ENCODE assay signal across 21 cellular contexts in the genomic region with DNA sequence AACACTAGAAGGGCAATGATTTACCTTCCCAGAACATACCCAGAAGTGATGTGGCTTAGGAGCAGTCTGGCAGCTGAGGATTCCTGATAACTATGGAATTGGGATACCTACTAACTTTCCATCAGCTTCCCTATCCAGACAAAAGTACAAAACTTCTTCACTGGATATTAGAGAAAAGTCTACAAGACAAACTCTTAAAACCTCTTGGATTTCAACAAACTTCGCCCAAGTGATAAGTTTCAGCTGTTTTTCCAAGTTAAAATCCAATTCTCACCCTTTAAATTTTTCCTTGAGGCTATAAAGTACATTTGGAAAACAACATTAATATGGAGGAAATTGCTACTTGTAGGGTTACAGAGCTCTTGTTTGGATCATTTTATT. TPM values are rescaled to one million over a fixed set of nuclear protein-coding genes. Genes with fewer than 3 reads are reported as not detected.
DNase-seq lines count a peak whose midpoint lies in the region; ATAC-seq and TF ChIP-seq lines count a peak whose summit lies in the region.
"Had no signal": no experiment of that assay in that cellular context is flagged by ENCODE, and none has a peak within 500 bp of the region (broad histone marks: within the 10 kb centered on the region; RNA-seq: fewer than 3 reads in every experiment).

No MANE protein-coding gene starts in this region.

- no peaks in the 10 kb centered on the region for H3K27me3 ChIP-seq in HCT116 (ENCODE audit: insufficient read depth, low read length)
- H3K27me3 ChIP-seq in breast epithelium: no peaks in the 10 kb centered on the region
- no peaks in the 10 kb centered on the region for H3K27me3 ChIP-seq in left ventricle myocardium inferior (ENCODE audit: low read depth)
- no peaks in the 10 kb centered on the region for H3K27me3 ChIP-seq in skeletal muscle satellite cell (ENCODE audit: control insufficient read depth, insufficient read depth, low read length)
- H3K27me3 ChIP-seq: ascending aorta, colonic mucosa, neutrophil, right lobe of liver had no signal

- H3K27ac ChIP-seq in HCT116 (ENCODE audit: low read depth, low read length) (no peak overlapping the region), breast epithelium (peak overlapping the region; percentile 12 to 64), left ventricle myocardium inferior (replicated peaks) (peak overlapping the region; percentile 78)
- H3K27ac ChIP-seq: ascending aorta, neutrophil, right lobe of liver had no signal

- no TSS peak for BruUV-seq in HCT116 (replicated peaks; lab: Mats Ljungman, UMichigan)

- no peaks in the 10 kb centered on the region for H3K36me3 ChIP-seq in HCT116 (ENCODE audit: control insufficient read depth in 1 of 2, insufficient read depth in 2 of 2, low read length in 2 of 2)
- H3K36me3 ChIP-seq in breast epithelium: no peaks in the 10 kb centered on the region
- no peaks in the 10 kb centered on the region for H3K36me3 ChIP-seq in left ventricle myocardium inferior
- H3K36me3 ChIP-seq in skeletal muscle satellite cell (ENCODE audit: insufficient read depth, low read length): no peaks in the 10 kb centered on the region
- H3K36me3 ChIP-seq: ascending aorta, colonic mucosa, neutrophil, right lobe of liver had no signal

- no peak overlapping the region for H3K9ac ChIP-seq in HCT116 (ENCODE audit: low read length)
- H3K9ac ChIP-seq in skeletal muscle satellite cell (ENCODE audit: low read depth, low read length): peak overlapping the region; percentile 78

- no peaks in the 10 kb centered on the region for H4K20me1 ChIP-seq in HCT116 (ENCODE audit: insufficient read depth)

- POLR2A ChIA-PET in HCT116 (lab: Charles Lee): no interaction called here

- no peak overlapping the region for H3K4me3 ChIP-seq in HCT116 (replicated peaks in 1 of 2; ENCODE audit: low read depth in 1 of 2, low read length in 2 of 2)
- no peak overlapping the region for H3K4me3 ChIP-seq in breast epithelium
- H3K4me3 ChIP-seq in left ventricle myocardium inferior: no peak overlapping the region
- no peak overlapping the region for H3K4me3 ChIP-seq in skeletal muscle satellite cell (ENCODE audit: low read length)
- H3K4me3 ChIP-seq: ascending aorta, colonic mucosa, mucosa of descending colon, right lobe of liver had no signal

- TF ChIP-seq POLR2A in HCT116 (IDR thresholded peaks at IDR 0.05; ENCODE audit: borderline replicate concordance, extremely low read depth, insufficient read depth, insufficient read length) (no peak), breast epithelium (IDR thresholded peaks at IDR 0.05) (no peak)

- H3K4me2 ChIP-seq in HCT116 (ENCODE audit: low read length) (no peak overlapping the region), skeletal muscle satellite cell (ENCODE audit: low read length) (peak overlapping the region; percentile 62)

- TF ChIP-seq RAD21 in HCT116 (IDR thresholded peaks at IDR 0.05; ENCODE audit: low read depth): no peak

- H3K79me2 ChIP-seq in HCT116 (ENCODE audit: insufficient read depth, low read length): no peaks in the 10 kb centered on the region

- intact Hi-C loops in HCT116 (cut with micrococcal nuclease) (no loop called here), breast epithelium (cut with DNase I; ENCODE audit: low total_unique reads) (no loop called here), left ventricle myocardium inferior (cut with micrococcal nuclease) (no loop called here)

- no peak for TF ChIP-seq CTCF in HCT116 (IDR thresholded peaks at IDR 0.05 in 2 of 3, conservative IDR thresholded peaks at IDR 0.05 in 1 of 3; ENCODE audit: borderline replicate concordance in 1 of 3, insufficient read depth in 1 of 3, low read depth in 2 of 3, low read length in 2 of 3)
- TF ChIP-seq CTCF in breast epithelium (IDR thresholded peaks at IDR 0.05): no peak
- no peak for TF ChIP-seq CTCF in left ventricle myocardium inferior (IDR thresholded peaks at IDR 0.05; ENCODE audit: borderline replicate concordance)

- DNase-seq in HCT116 (ENCODE audit: low read depth, low spot score) (no peak), breast epithelium (ENCODE audit: low spot score in 2 of 2) (no peak), left ventricle myocardium inferior (no peak), activated gamma-delta T cell (lab: John Stamatoyannopoulos, UW) (no peak), H4 (ENCODE audit: low spot score) (no peak), NCI-H226 (no peak), NCI-H2171 treated with DMSO at 0.1 percent for 48 hours (lab: John Stamatoyannopoulos, UW) (no peak)
- DNase-seq: activated CD4-positive, alpha-beta T cell treated with anti-CD3 and anti-CD28 coated beads for 4 hours; activated naive CD4-positive, alpha-beta T cell; Caco-2; colonic mucosa; hypothalamus; mucosa of descending colon; NCI-H187; right lobe of liver; substantia nigra had no signal

- peak overlapping the region; percentile 9 for H2AFZ ChIP-seq in HCT116 (ENCODE audit: low read depth, low read length, poor library complexity, severe bottlenecking)

- ATAC-seq in HCT116: no peak
- ATAC-seq: mucosa of descending colon had no signal

- H3K4me1 ChIP-seq in HCT116 (ENCODE audit: control insufficient read depth in 1 of 2, insufficient read depth in 2 of 2, low read length in 2 of 2): no peaks in the 10 kb centered on the region
- no peaks in the 10 kb centered on the region for H3K4me1 ChIP-seq in breast epithelium
- peaks cover 8% of the 10 kb centered on the region for H3K4me1 ChIP-seq in left ventricle myocardium inferior
- H3K4me1 ChIP-seq in skeletal muscle satellite cell (ENCODE audit: control insufficient read depth, insufficient read depth, low read length): peaks cover 43% of the 10 kb centered on the region
- H3K4me1 ChIP-seq: ascending aorta, Caco-2, colonic mucosa, right lobe of liver had no signal

- H3K9me3 ChIP-seq in HCT116 (ENCODE audit: control insufficient read depth in 1 of 2, insufficient read depth in 1 of 2, low read depth in 1 of 2, low read length in 2 of 2): no peaks in the 10 kb centered on the region
- no peaks in the 10 kb centered on the region for H3K9me3 ChIP-seq in breast epithelium
- H3K9me3 ChIP-seq in left ventricle myocardium inferior (replicated peaks): peaks cover 5% of the 10 kb centered on the region
- H3K9me3 ChIP-seq in skeletal muscle satellite cell (replicated peaks; ENCODE audit: low read length): no peaks in the 10 kb centered on the region
- H3K9me3 ChIP-seq: ascending aorta, Caco-2, colonic mucosa, mucosa of descending colon, neutrophil, right lobe of liver had no signal

- CTCF ChIA-PET in HCT116 (lab: Charles Lee): no interaction called here

- RAD21 ChIA-PET in HCT116 (lab: Charles Lee; ENCODE audit: low non-redundant PET in 1 of 2, low total read pairs in 2 of 2, uncharacterized antibody in 2 of 2, unreplicated experiment in 2 of 2): no interaction called here

- no peaks in the 10 kb centered on the region for H3K9me2 ChIP-seq in HCT116 (ENCODE audit: insufficient read depth)

TF ChIP-seq in HCT116, 20 proteins besides CTCF, POLR2A, EP300 and RAD21 (continues in another document):
- TF ChIP-seq TCF7L2 (IDR thresholded peaks at IDR 0.05; ENCODE audit: borderline replicate concordance, extremely low read depth, insufficient read depth, insufficient read length) (no peak), FOSL1 (IDR thresholded peaks at IDR 0.05; ENCODE audit: low read depth) (no peak), YY1 (IDR thresholded peaks at IDR 0.05; ENCODE audit: extremely low read depth, insufficient replicate concordance, low read depth, low read length) (no peak), EZH2 (IDR thresholded peaks at IDR 0.05) (no peak), ZFX (IDR thresholded peaks at IDR 0.05) (no peak), JUND (IDR thresholded peaks at IDR 0.05) (no peak), POLR2AphosphoS5 (IDR thresholded peaks at IDR 0.05; ENCODE audit: low read depth, low read length) (no peak), REST (IDR thresholded peaks at IDR 0.05; ENCODE audit: low read depth) (no peak), ZNF274 (IDR thresholded peaks at IDR 0.05; ENCODE audit: low read depth, low read length) (no peak), ELF1 (IDR thresholded peaks at IDR 0.05; ENCODE audit: borderline replicate concordance, low read depth) (no peak)
- TF ChIP-seq, protein P1, sequence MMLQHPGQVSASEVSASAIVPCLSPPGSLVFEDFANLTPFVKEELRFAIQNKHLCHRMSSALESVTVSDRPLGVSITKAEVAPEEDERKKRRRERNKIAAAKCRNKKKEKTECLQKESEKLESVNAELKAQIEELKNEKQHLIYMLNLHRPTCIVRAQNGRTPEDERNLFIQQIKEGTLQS (IDR thresholded peaks at IDR 0.05): no peak

RNA-seq across cellular contexts. Expression of gene SLIT2, which starts 58.2 kb away (rescaled TPM):
- total RNA-seq in HCT116 (2021; ENCODE audit: unreplicated experiment) (3.8 TPM), breast epithelium (10 to 100 TPM; 15.7 to 20.3 (median 15.8) TPM), left ventricle myocardium inferior (6.0 TPM)
- polyA plus RNA-seq in HCT116 (2012): 0.82 and 0.91 TPM in 2 replicates
- total RNA-seq in skeletal muscle satellite cell (2012; rRNA removed): 11.2 and 22.9 TPM in 2 replicates
- 3.4 and 9.1 TPM in 2 replicates for total RNA-seq in H4 (2014; rRNA removed; shearing (Covaris generic))
- total RNA-seq: NCI-H460 had no signal
- polyA plus RNA-seq: IgD-negative memory B cell had no signal
